21 cellular contexts compared by ENCODE assay signal in genomic region chr18:80190311-80190710, GRCh38.
"Had no signal": no experiment of that assay in that cellular context is flagged by ENCODE, and none has a peak within 500 bp of the region (broad histone marks: within the 10 kb centered on the region; RNA-seq: fewer than 3 reads in every experiment).

No MANE protein-coding gene starts in this region.

- H3K4me3 ChIP-seq: hepatocyte, left ventricle myocardium inferior, lung, ovary, testis, transverse colon had no signal

- H3K9me3 Mint-ChIP-seq: nephron progenitor cell had no signal

- ATAC-seq: left cardiac atrium; right cardiac atrium; stimulated activated naive B cell treated with anti-CD40 and anti-IgM and Interleukin-4, amounts not matched to agents 10 μg/mL and 1 μg/mL and 100 μg/mL, for 72 hours; stimulated activated naive CD8-positive, alpha-beta T cell treated with anti-CD3 and anti-CD28 coated beads, Interleukin-15, amount 100 ng/mL, for 72 hours had no signal

- H3K27ac ChIP-seq: hepatocyte, left ventricle myocardium inferior, neutrophil, testis, transverse colon had no signal

- H3K4me3 Mint-ChIP-seq: naive B cell; nephron progenitor cell; stimulated activated naive B cell treated with anti-CD40 and anti-IgM and Interleukin-4, amounts not matched to agents 10 μg/mL and 1 μg/mL and 100 μg/mL, for 72 hours; stimulated activated naive CD8-positive, alpha-beta T cell treated with anti-CD3 and anti-CD28 coated beads, Interleukin-15, amount 100 ng/mL, for 72 hours had no signal

- H3K4me1 Mint-ChIP-seq: naive B cell had no signal

- H3K36me3 ChIP-seq: left ventricle myocardium inferior, neutrophil, ovary, transverse colon had no signal

- H3K4me1 ChIP-seq: left ventricle myocardium inferior, testis, transverse colon had no signal

- H3K27ac Mint-ChIP-seq: naive B cell; stimulated activated naive B cell treated with anti-CD40 and anti-IgM and Interleukin-4, amounts not matched to agents 10 μg/mL and 1 μg/mL and 100 μg/mL, for 72 hours; stimulated activated naive CD8-positive, alpha-beta T cell treated with anti-CD3 and anti-CD28 coated beads, Interleukin-15, amount 100 ng/mL, for 72 hours had no signal

- H3K27me3 ChIP-seq: hepatocyte, neutrophil, ovary, testis, transverse colon had no signal

- H3K36me3 Mint-ChIP-seq: naive B cell had no signal

- DNase-seq: cerebellar nuclear complex; dermis blood vessel endothelial cell; erythroblast; foreskin melanocyte; kidney; left cardiac atrium; left ventricle myocardium inferior; mesenchymal stem cell; midbrain; naive B cell; nephron progenitor cell; ovary; right cardiac atrium; stimulated activated CD4-positive, alpha-beta T cell treated with anti-CD3 and anti-CD28 coated beads, Interleukin-4, amount 100 ng/mL, for 1 hour; stimulated activated naive B cell treated with anti-CD40 and anti-IgM and Interleukin-4, amounts not matched to agents 10 μg/mL and 1 μg/mL and 100 μg/mL, for 72 hours; stimulated activated naive CD8-positive, alpha-beta T cell treated with anti-CD3 and anti-CD28 coated beads, Interleukin-15, amount 100 ng/mL, for 72 hours; testis; transverse colon had no signal

- H3K9me3 ChIP-seq: left ventricle myocardium inferior, neutrophil, ovary, testis, transverse colon had no signal
